ENCODE assay signal across 15 cellular contexts in genomic region chr11:47539681-47540039, GRCh38. TPM values are rescaled to one million over a fixed set of nuclear protein-coding genes. Genes with fewer than 3 reads are reported as not detected.
A peak's percentile ranks its signal among the peaks of the same experiment; 100 is the strongest.
DNase-seq lines count a peak whose midpoint lies in the region; ATAC-seq and TF ChIP-seq lines count a peak whose summit lies in the region.
"Had no signal": no experiment of that assay in that cellular context is flagged by ENCODE, and none has a peak within 500 bp of the region (broad histone marks: within the 10 kb centered on the region; RNA-seq: fewer than 3 reads in every experiment).

No MANE protein-coding gene starts in this region.

- H3K79me2 ChIP-seq in Karpas-422 (ENCODE audit: low read length), result peaks cover 99% of the 10 kb centered on the region

- no peak overlapping the region for H4K8ac ChIP-seq in neuronal stem cell (ENCODE audit: low read depth, low read length)

- H3K27me3 ChIP-seq in esophagus squamous epithelium (no peaks in the 10 kb centered on the region), Peyer's patch (no peaks in the 10 kb centered on the region), neuronal stem cell (ENCODE audit: control insufficient read depth in 3 of 3, insufficient read depth in 3 of 3, low read depth in 1 of 3, low read length in 3 of 3) (no peaks in the 10 kb centered on the region), Karpas-422 (ENCODE audit: low read length) (no peaks in the 10 kb centered on the region)

- no peaks in the 10 kb centered on the region for H3K9me2 ChIP-seq in Karpas-422 (replicated peaks; ENCODE audit: insufficient read depth, low read length)

- H3K9me3 ChIP-seq in esophagus squamous epithelium (no peaks in the 10 kb centered on the region), Peyer's patch (no peaks in the 10 kb centered on the region), neuronal stem cell (replicated peaks in 1 of 2; ENCODE audit: control insufficient read depth in 2 of 2, insufficient read depth in 1 of 2, low read depth in 1 of 2, low read length in 2 of 2) (no peaks in the 10 kb centered on the region), Karpas-422 (ENCODE audit: low read length) (no peaks in the 10 kb centered on the region)

- TF ChIP-seq CTCF in RWPE1 (conservative IDR thresholded peaks at IDR 0.05; ENCODE audit: low read depth) (no peak), esophagus squamous epithelium (IDR thresholded peaks at IDR 0.05) (no peak), progenitor cell of endocrine pancreas (IDR thresholded peaks at IDR 0.05; ENCODE audit: unreplicated experiment) (no peak), Peyer's patch (IDR thresholded peaks at IDR 0.05) (no peak)

- no peak overlapping the region for H3K23ac ChIP-seq in neuronal stem cell (ENCODE audit: low read depth, low read length, poor library complexity)

- peaks cover 64% of the 10 kb centered on the region for H4K20me1 ChIP-seq in Karpas-422 (ENCODE audit: insufficient read depth, low read depth, low read length)

- H2AFZ ChIP-seq in neuronal stem cell (ENCODE audit: low read length) (no peak overlapping the region), Karpas-422 (ENCODE audit: low read length) (no peak overlapping the region)

- H2AK5ac ChIP-seq in neuronal stem cell (ENCODE audit: low read depth, low read length), result no peak overlapping the region

- H3K4me2 ChIP-seq in neuronal stem cell (ENCODE audit: insufficient read depth, low read length, poor library complexity, severe bottlenecking), result no peak overlapping the region
- no peak overlapping the region for H3K4me2 ChIP-seq in Karpas-422 (ENCODE audit: low read depth, low read length, poor library complexity, severe bottlenecking)
- H3K4me2 ChIP-seq: KMS-11 had no signal

- H3K4me1 ChIP-seq in esophagus squamous epithelium (peaks cover 20 to 88% (median 45%) of the 10 kb centered on the region in 3 donors), Peyer's patch (peaks cover 0 to 41% (median 5%) of the 10 kb centered on the region in 4 donors), neuronal stem cell (ENCODE audit: control insufficient read depth in 2 of 2, insufficient read depth in 1 of 2, low read depth in 1 of 2, low read length in 2 of 2) (peaks cover 0 to 5% of the 10 kb centered on the region in 2 donors), Karpas-422 (ENCODE audit: low read length) (peaks cover 17% of the 10 kb centered on the region)

- no peak overlapping the region for H3K18ac ChIP-seq in neuronal stem cell (ENCODE audit: low read length)

- peaks cover 37% of the 10 kb centered on the region for H3K36me3 Mint-ChIP-seq in activated CD4-positive, alpha-beta T cell treated with anti-CD3 and anti-CD28 coated beads for 36 hours (ENCODE audit: low read depth)
- H3K36me3 Mint-ChIP-seq in progenitor cell of endocrine pancreas (ENCODE audit: insufficient read depth), result peaks cover 5% of the 10 kb centered on the region

- H2BK12ac ChIP-seq in neuronal stem cell (ENCODE audit: low read length), result no peak overlapping the region

- H3K36me3 ChIP-seq in esophagus squamous epithelium (peaks cover 0 to 14% (median 0%) of the 10 kb centered on the region in 3 donors), Peyer's patch (no peaks in the 10 kb centered on the region), neuronal stem cell (replicated peaks in 1 of 2; ENCODE audit: control insufficient read depth in 2 of 2, insufficient read depth in 2 of 2, low read length in 2 of 2) (peaks cover 0 to 59% of the 10 kb centered on the region in 2 donors), Karpas-422 (ENCODE audit: insufficient read depth, low read length) (peaks cover 4% of the 10 kb centered on the region; the same call in 1 of the 2 replicates)

- no peak overlapping the region for H2BK15ac ChIP-seq in neuronal stem cell (ENCODE audit: low read length)

- no peak for DNase-seq in activated CD4-positive, alpha-beta T cell treated with anti-CD3 and anti-CD28 coated beads for 36 hours
- DNase-seq in activated CD4-positive, alpha-beta T cell treated with anti-CD3 and anti-CD28 coated beads, Interleukin-2, amount 50 U/mL, for 48 hours, result no peak
- DNase-seq in RWPE1 (ENCODE audit: low spot score) (peak; percentile 9), esophagus squamous epithelium (lab: John Stamatoyannopoulos, UW) (no peak), progenitor cell of endocrine pancreas (ENCODE audit: low spot score, unreplicated experiment) (no peak), Peyer's patch (no peak), neuronal stem cell (ENCODE audit: low spot score) (no peak), Karpas-422 (no peak)
- DNase-seq: cerebellar nuclear complex, midbrain, NCI-H446 treated with DMSO at 0.1 percent for 48 hours had no signal

- peaks cover 76% of the 10 kb centered on the region for H3K4me1 Mint-ChIP-seq in activated CD4-positive, alpha-beta T cell treated with anti-CD3 and anti-CD28 coated beads for 36 hours
- peaks cover 13% of the 10 kb centered on the region for H3K4me1 Mint-ChIP-seq in progenitor cell of endocrine pancreas (ENCODE audit: low read depth)

- no peak overlapping the region for H3K14ac ChIP-seq in neuronal stem cell (ENCODE audit: low read length)

- H3K79me1 ChIP-seq in neuronal stem cell (ENCODE audit: low read depth, low read length), result peaks cover 4% of the 10 kb centered on the region

- intact Hi-C loops in activated CD4-positive, alpha-beta T cell treated with anti-CD3 and anti-CD28 coated beads for 36 hours (cut with DNase I, micrococcal nuclease), result loop anchor here (1.0 to 2.0 kb wide), 3 partner anchors 15 to 25 kb away; no protein-coding TSS in a partner anchor
- intact Hi-C loops in esophagus squamous epithelium (cut with DNase I), result no loop called here

- no peak for TF ChIP-seq POLR2A in esophagus squamous epithelium (IDR thresholded peaks at IDR 0.05)
- no peak for TF ChIP-seq POLR2A in Peyer's patch (IDR thresholded peaks at IDR 0.05)

- H3K4me3 ChIP-seq in esophagus squamous epithelium, result no peak overlapping the region
- no peak overlapping the region for H3K4me3 ChIP-seq in Peyer's patch
- H3K4me3 ChIP-seq in neuronal stem cell (ENCODE audit: low read length in 2 of 2), result no peak overlapping the region
- H3K4me3 ChIP-seq in Karpas-422 (ENCODE audit: low read length), result no peak overlapping the region

- no peak for ATAC-seq in activated CD4-positive, alpha-beta T cell treated with anti-CD3 and anti-CD28 coated beads for 36 hours

- H3K4me3 Mint-ChIP-seq in activated CD4-positive, alpha-beta T cell treated with anti-CD3 and anti-CD28 coated beads for 36 hours, result peak overlapping the region; percentile 51
- H3K4me3 Mint-ChIP-seq in progenitor cell of endocrine pancreas (ENCODE audit: low read depth), result no peak overlapping the region

- no peak overlapping the region for H2BK120ac ChIP-seq in neuronal stem cell (ENCODE audit: low read depth, low read length)

- H3K27me3 Mint-ChIP-seq in activated CD4-positive, alpha-beta T cell treated with anti-CD3 and anti-CD28 coated beads for 36 hours, result no peaks in the 10 kb centered on the region
- no peaks in the 10 kb centered on the region for H3K27me3 Mint-ChIP-seq in progenitor cell of endocrine pancreas

- H4K91ac ChIP-seq in neuronal stem cell (ENCODE audit: low read depth, low read length, poor library complexity), result no peak overlapping the region

- WGBS in esophagus squamous epithelium, 2 donors, result 39 to 40% methylated on average over 2 of the region's 2 CpGs
- WGBS in neuronal stem cell (ENCODE audit: extremely low coverage in 2 of 2, insufficient read length in 2 of 2, insufficient replicate concordance in 1 of 2), 2 donors, result no CpG with 5 or more reads among the region's 2 CpGs

- H2BK5ac ChIP-seq in neuronal stem cell (ENCODE audit: low read length), result no peak overlapping the region

- H3K27ac ChIP-seq in RWPE1 (peak overlapping the region; percentile 90), esophagus squamous epithelium (peak overlapping the region; percentile 10 to 81 (median 50)), Peyer's patch (no peak overlapping the region), neuronal stem cell (replicated peaks; ENCODE audit: low read length) (no peak overlapping the region), Karpas-422 (ENCODE audit: low read length) (no peak overlapping the region)
- H3K27ac ChIP-seq: KMS-11 had no signal

- POLR2A ChIA-PET in activated CD4-positive, alpha-beta T cell treated with anti-CD3 and anti-CD28 coated beads for 36 hours (lab: Charles Lee), result interaction anchor here (1.0 to 2.1 kb wide), 7 partner anchors 8 to 30 kb away, joined by 3 to 10 read pairs (median 6); no protein-coding TSS in a partner anchor
- POLR2A ChIA-PET in RWPE1 (lab: Yijun Ruan, JAX; ENCODE audit: low non-redundant PET), result interaction anchor here (0.5 kb wide), 1 partner anchor 37 kb away, joined by 4 read pairs; no protein-coding TSS in a partner anchor

- H3K4ac ChIP-seq in neuronal stem cell (ENCODE audit: low read length), result no peak overlapping the region

- H3K27ac Mint-ChIP-seq in activated CD4-positive, alpha-beta T cell treated with anti-CD3 and anti-CD28 coated beads for 36 hours, result peak overlapping the region; percentile 83
- peak overlapping the region; percentile 43 for H3K27ac Mint-ChIP-seq in progenitor cell of endocrine pancreas

- no peaks in the 10 kb centered on the region for H3K9me3 Mint-ChIP-seq in activated CD4-positive, alpha-beta T cell treated with anti-CD3 and anti-CD28 coated beads for 36 hours (ENCODE audit: low read depth)
- H3K9me3 Mint-ChIP-seq in progenitor cell of endocrine pancreas (ENCODE audit: low read depth), result no peaks in the 10 kb centered on the region

- CTCF ChIA-PET in activated CD4-positive, alpha-beta T cell treated with anti-CD3 and anti-CD28 coated beads for 36 hours (lab: Charles Lee), result interaction anchor here (0.5 to 3.6 kb wide), 12 partner anchors 8 to 568 kb away, joined by 3 to 20 read pairs (median 4); partner anchors contain the start of gene CELF1
- CTCF ChIA-PET in RWPE1 (lab: Yijun Ruan, JAX), result interaction anchor here (0.7 to 1.3 kb wide), 2 partner anchors 13 to 15 kb away, joined by 3 to 11 read pairs; partner anchors contain the start of gene CELF1

- H3K9ac ChIP-seq in neuronal stem cell (ENCODE audit: low read depth, low read length, poor library complexity) (no peak overlapping the region), Karpas-422 (ENCODE audit: low read length) (no peak overlapping the region)
- H3K9ac ChIP-seq: KMS-11 had no signal

RNA-seq across cellular contexts. Expression of gene CELF1, which starts 13.3 kb away (rescaled TPM):
- 100 to 1,000 TPM; 132 to 143 TPM for total RNA-seq in activated CD4-positive, alpha-beta T cell treated with anti-CD3 and anti-CD28 coated beads for 36 hours
- 10 to 100 TPM; 50.4 to 88.9 (median 64.1) TPM for total RNA-seq in esophagus squamous epithelium
- total RNA-seq in progenitor cell of endocrine pancreas, result 161 and 163 TPM in 2 replicates
- total RNA-seq in Peyer's patch, result 100 to 1,000 TPM in 3 of 4 donors, 10 to 100 TPM in 1; 90.7 to 134 (median 121) TPM
- polyA plus RNA-seq in neuronal stem cell (2013, experiment 1 of 2), result 111 TPM
- 123 TPM for polyA plus RNA-seq in neuronal stem cell (2013, experiment 2 of 2)
- 130 and 148 TPM in 2 replicates for total RNA-seq in Karpas-422 (2014; rRNA removed; shearing (Covaris generic); ENCODE audit: low replicate concordance)

RNA-seq across cellular contexts. Expression of gene PTPMT1, which starts 25.7 kb away (rescaled TPM):
- total RNA-seq in activated CD4-positive, alpha-beta T cell treated with anti-CD3 and anti-CD28 coated beads for 36 hours, result 10 to 100 TPM; 35.6 to 41.5 TPM
- 10 to 100 TPM; 67.7 to 92.3 (median 78.7) TPM for total RNA-seq in esophagus squamous epithelium
- 45.6 and 47.6 TPM in 2 replicates for total RNA-seq in progenitor cell of endocrine pancreas
- total RNA-seq in Peyer's patch, result 10 to 100 TPM; 43.1 to 80.9 (median 65.8) TPM
- 58.3 TPM for polyA plus RNA-seq in neuronal stem cell (2013, experiment 1 of 2)
- polyA plus RNA-seq in neuronal stem cell (2013, experiment 2 of 2), result 60.4 TPM
- total RNA-seq in Karpas-422 (2014; rRNA removed; shearing (Covaris generic); ENCODE audit: low replicate concordance), result 174 and 253 TPM in 2 replicates

RNA-seq across cellular contexts. Expression of gene KBTBD4, which starts 39.1 kb away (rescaled TPM):
- 10 to 100 TPM; 11.9 to 18.4 TPM for total RNA-seq in activated CD4-positive, alpha-beta T cell treated with anti-CD3 and anti-CD28 coated beads for 36 hours
- 10 to 100 TPM; 12.4 to 22.7 (median 16.0) TPM for total RNA-seq in esophagus squamous epithelium
- 16.6 and 18.1 TPM in 2 replicates for total RNA-seq in progenitor cell of endocrine pancreas
- 10 to 100 TPM in 2 of 4 donors, 1 to 10 TPM in 2; 6.6 to 11.9 (median 9.7) TPM for total RNA-seq in Peyer's patch
- 7.3 TPM for polyA plus RNA-seq in neuronal stem cell (2013, experiment 1 of 2)
- 6.9 TPM for polyA plus RNA-seq in neuronal stem cell (2013, experiment 2 of 2)
- 8.7 and 11.0 TPM in 2 replicates for total RNA-seq in Karpas-422 (2014; rRNA removed; shearing (Covaris generic); ENCODE audit: low replicate concordance)

RNA-seq across cellular contexts. Expression of gene NDUFS3, which starts 39.2 kb away (rescaled TPM):
- total RNA-seq in activated CD4-positive, alpha-beta T cell treated with anti-CD3 and anti-CD28 coated beads for 36 hours, result 100 to 1,000 TPM in 1 of 2 experiments, 10 to 100 TPM in 1; 96.9 to 108 TPM
- total RNA-seq in esophagus squamous epithelium (10 to 100 TPM; 65.5 to 89.9 (median 83.6) TPM), progenitor cell of endocrine pancreas (102 and 109 TPM in 2 replicates), Peyer's patch (100 to 1,000 TPM; 109 to 152 (median 126) TPM)
- 103 TPM for polyA plus RNA-seq in neuronal stem cell (2013, experiment 1 of 2)
- polyA plus RNA-seq in neuronal stem cell (2013, experiment 2 of 2), result 96.2 TPM
- 41.2 and 104 TPM in 2 replicates for total RNA-seq in Karpas-422 (2014; rRNA removed; shearing (Covaris generic); ENCODE audit: low replicate concordance)

RNA-seq across cellular contexts. Expression of gene FAM180B, which starts 46.8 kb away (rescaled TPM):
- total RNA-seq in activated CD4-positive, alpha-beta T cell treated with anti-CD3 and anti-CD28 coated beads for 36 hours, result under 1 TPM in 1 of 2 experiments, not detected in 1; 0.11 TPM
- total RNA-seq in esophagus squamous epithelium (not detected), progenitor cell of endocrine pancreas (0.26 and 0.29 TPM in 2 replicates), Peyer's patch (not detected)
- polyA plus RNA-seq in neuronal stem cell (2013, experiment 1 of 2), result not detected
- not detected for polyA plus RNA-seq in neuronal stem cell (2013, experiment 2 of 2)
- not detected in 2 replicates for total RNA-seq in Karpas-422 (2014; rRNA removed; shearing (Covaris generic); ENCODE audit: low replicate concordance)
- total RNA-seq: glomerular endothelial cell, H1 had no signal
- polyA plus RNA-seq: AG04450 had no signal

Comparison
In these comparisons a context has a peak if more than half of its experiments do, and no peak if none do; other contexts are left out.
1. H3K27ac ChIP-seq: peak in RWPE1 (single experiment) and esophagus squamous epithelium (4 of 4); none in Peyer's patch (0 of 4), neuronal stem cell (single experiment) and Karpas-422 (single experiment).